Comparison of ENCODE assay signal across 8 cellular contexts in genomic region chr16:88815901-88816589, GRCh38. TPM values are rescaled to one million over a fixed set of nuclear protein-coding genes. Genes with fewer than 3 reads are reported as not detected.
DNase-seq lines count a peak whose midpoint lies in the region; ATAC-seq and TF ChIP-seq lines count a peak whose summit lies in the region.

No MANE protein-coding gene starts in this region.

- H3K4me1 Mint-ChIP-seq in stimulated activated memory B cell treated with anti-CD40 and anti-IgM and Interleukin-4, amounts not matched to agents 10 μg/mL and 1 μg/mL and 100 μg/mL, for 72 hours: peaks cover 9% of the 10 kb centered on the region

- peaks cover 3 to 23% (median 18%) of the 10 kb centered on the region in 9 donors for H3K4me1 ChIP-seq in heart right ventricle
- no peaks in the 10 kb centered on the region for H3K4me1 ChIP-seq in right cardiac atrium (ENCODE audit: control insufficient read depth, insufficient read depth, low read length)
- no peaks in the 10 kb centered on the region for H3K4me1 ChIP-seq in aorta (ENCODE audit: control insufficient read depth in 1 of 2, insufficient read depth in 2 of 2, low read length in 2 of 2)

- H3K27me3 ChIP-seq in heart right ventricle: no peaks in the 10 kb centered on the region
- no peaks in the 10 kb centered on the region for H3K27me3 ChIP-seq in right cardiac atrium (ENCODE audit: control insufficient read depth, insufficient read depth)
- no peaks in the 10 kb centered on the region for H3K27me3 ChIP-seq in aorta (ENCODE audit: control insufficient read depth in 1 of 2, insufficient read depth in 2 of 2, low read length in 1 of 2)

- no peak overlapping the region for H3K4me3 Mint-ChIP-seq in stimulated activated memory B cell treated with anti-CD40 and anti-IgM and Interleukin-4, amounts not matched to agents 10 μg/mL and 1 μg/mL and 100 μg/mL, for 72 hours

- H3K36me3 ChIP-seq in heart right ventricle (peaks cover 0 to 6% (median 0%) of the 10 kb centered on the region in 9 donors), aorta (ENCODE audit: control insufficient read depth in 1 of 2, insufficient read depth in 2 of 2, low read length in 1 of 2) (no peaks in the 10 kb centered on the region)

- H3K4me3 ChIP-seq in heart right ventricle (no peak overlapping the region), right cardiac atrium (ENCODE audit: low read length) (no peak overlapping the region), aorta (ENCODE audit: low read length in 2 of 2) (no peak overlapping the region)

- ATAC-seq in heart right ventricle (no peak), right cardiac atrium (no peak), HG03196 (IDR thresholded peaks at IDR 0.05; ENCODE audit: unreplicated experiment) (no peak), aorta (ENCODE audit: low FRiP score) (no peak)
- ATAC-seq in stimulated activated memory B cell treated with anti-CD40 and anti-IgM and Interleukin-4, amounts not matched to agents 10 μg/mL and 1 μg/mL and 100 μg/mL, for 72 hours: peak; percentile 29

- no peaks in the 10 kb centered on the region for H3K27me3 Mint-ChIP-seq in stimulated activated memory B cell treated with anti-CD40 and anti-IgM and Interleukin-4, amounts not matched to agents 10 μg/mL and 1 μg/mL and 100 μg/mL, for 72 hours

- H3K36me3 Mint-ChIP-seq in stimulated activated memory B cell treated with anti-CD40 and anti-IgM and Interleukin-4, amounts not matched to agents 10 μg/mL and 1 μg/mL and 100 μg/mL, for 72 hours: no peaks in the 10 kb centered on the region

- peak; percentile 40 to 84 (median 70) for TF ChIP-seq CTCF in heart right ventricle (IDR thresholded peaks at IDR 0.05)

- H3K27ac ChIP-seq in heart right ventricle (no peak overlapping the region), right cardiac atrium (ENCODE audit: low read length) (no peak overlapping the region), aorta (ENCODE audit: low read depth in 1 of 2, low read length in 2 of 2) (no peak overlapping the region)

- H3K9me3 ChIP-seq in heart right ventricle (no peaks in the 10 kb centered on the region), right cardiac atrium (ENCODE audit: control insufficient read depth, low read length) (no peaks in the 10 kb centered on the region), aorta (ENCODE audit: control insufficient read depth, low read length) (no peaks in the 10 kb centered on the region)

- WGBS in heart right ventricle, 2 donors: 63 to 68% methylated on average over 19 of the region's 19 CpGs
- 56% methylated on average over 19 of the region's 19 CpGs for WGBS in right cardiac atrium
- 53 to 62% methylated on average over 19 of the region's 19 CpGs for WGBS in aorta, 2 donors

- no peak overlapping the region for H3K27ac Mint-ChIP-seq in stimulated activated memory B cell treated with anti-CD40 and anti-IgM and Interleukin-4, amounts not matched to agents 10 μg/mL and 1 μg/mL and 100 μg/mL, for 72 hours

- intact Hi-C loops in heart right ventricle (cut with DNase I): loop anchor here in 7 of 10 donors (5.0 to 10.0 kb wide), 7 partner anchors 36 to 359 kb away; partner anchors contain the start of genes CDH15 (in 2 of the 7), GALNS (in 1 of the 7) and TRAPPC2L (in 1 of the 7)
- intact Hi-C loops in right cardiac atrium (cut with DNase I): loop anchor here in 1 of 4 donors (10.0 kb wide), 1 partner anchor 349 kb away; no protein-coding TSS in a partner anchor
- intact Hi-C loops in aorta (cut with DNase I): no loop called here

- H3K9me3 Mint-ChIP-seq in stimulated activated memory B cell treated with anti-CD40 and anti-IgM and Interleukin-4, amounts not matched to agents 10 μg/mL and 1 μg/mL and 100 μg/mL, for 72 hours: no peaks in the 10 kb centered on the region

- no peak for DNase-seq in heart right ventricle
- DNase-seq in right cardiac atrium: no peak
- peak; percentile 10 for DNase-seq in NCI-H748 treated with DMSO at 0.1 percent for 48 hours (lab: John Stamatoyannopoulos, UW)
- peak; percentile 83 for DNase-seq in activated effector memory CD4-positive, alpha-beta T cell treated with anti-CD3 and anti-CD28 coated beads, Interleukin-2, amount 50 U/mL, for 16 hours
- DNase-seq in iPS-NIHi11 (ENCODE audit: low spot score): peak; percentile 68
- DNase-seq in aorta: no peak

RNA-seq across cellular contexts. Expression of gene APRT, which starts 4.3 kb away (rescaled TPM):
- total RNA-seq in heart right ventricle (10 to 100 TPM; 20.8 to 58.0 (median 35.4) TPM), right cardiac atrium (10 to 100 TPM; 40.8 to 65.8 (median 50.7) TPM), aorta (10 to 100 TPM; 60.2 to 61.3 TPM)
- polyA plus RNA-seq in heart right ventricle (100 to 1,000 TPM in 1 of 2 donors, 10 to 100 TPM in 1; 68.4 to 166 TPM), right cardiac atrium (82.0 TPM), aorta (100 to 1,000 TPM in 1 of 2 donors, 10 to 100 TPM in 1; 88.6 to 116 TPM)

RNA-seq across cellular contexts. Expression of gene CDT1, which starts 12.5 kb away (rescaled TPM):
- total RNA-seq in heart right ventricle: 1 to 10 TPM in 4 of 10 donors, under 1 TPM in 6; 0.21 to 2.6 (median 0.58) TPM
- polyA plus RNA-seq in heart right ventricle: under 1 TPM; 0.15 to 0.22 TPM
- 1 to 10 TPM in 2 of 4 donors, under 1 TPM in 2; 0.57 to 3.1 (median 1.1) TPM for total RNA-seq in right cardiac atrium
- 0.27 TPM for polyA plus RNA-seq in right cardiac atrium
- 1 to 10 TPM in 1 of 2 donors, under 1 TPM in 1; 0.88 to 1.5 TPM for total RNA-seq in aorta
- polyA plus RNA-seq in aorta: 1 to 10 TPM in 1 of 2 donors, under 1 TPM in 1; 0.05 to 1.0 TPM

RNA-seq across cellular contexts. Expression of gene PIEZO1, which starts 31.0 kb away (rescaled TPM):
- total RNA-seq in heart right ventricle (10 to 100 TPM; 12.3 to 38.0 (median 16.4) TPM), right cardiac atrium (10 to 100 TPM; 21.7 to 45.6 (median 29.8) TPM), aorta (100 to 1,000 TPM; 101 to 120 TPM)
- polyA plus RNA-seq in heart right ventricle (10 to 100 TPM; 51.3 to 78.2 TPM), right cardiac atrium (37.3 TPM), aorta (100 to 1,000 TPM in 1 of 2 donors, 10 to 100 TPM in 1; 35.9 to 205 TPM)

RNA-seq across cellular contexts. Expression of gene GALNS, which starts 40.7 kb away (rescaled TPM):
- total RNA-seq in heart right ventricle: 10 to 100 TPM; 11.5 to 18.7 (median 13.8) TPM
- polyA plus RNA-seq in heart right ventricle: 10 to 100 TPM; 13.3 to 17.6 TPM
- 10 to 100 TPM; 17.6 to 22.3 (median 18.8) TPM for total RNA-seq in right cardiac atrium
- polyA plus RNA-seq in right cardiac atrium: 21.0 TPM
- 10 to 100 TPM; 29.5 to 44.1 TPM for total RNA-seq in aorta
- polyA plus RNA-seq in aorta: 10 to 100 TPM in 1 of 2 donors, 1 to 10 TPM in 1; 9.3 to 28.2 TPM

RNA-seq across cellular contexts. Expression of gene TRAPPC2L, which starts 40.9 kb away (rescaled TPM):
- total RNA-seq in heart right ventricle (10 to 100 TPM; 44.5 to 58.0 (median 50.9) TPM), right cardiac atrium (10 to 100 TPM; 45.5 to 61.5 (median 55.0) TPM), aorta (10 to 100 TPM; 27.8 to 31.2 TPM)
- polyA plus RNA-seq in heart right ventricle (10 to 100 TPM; 37.5 to 63.3 TPM), right cardiac atrium (43.7 TPM), aorta (10 to 100 TPM; 53.9 to 54.1 TPM)

Comparison
In these comparisons a context has a peak if more than half of its experiments do, and no peak if none do; other contexts are left out.
1. DNase-seq: peak in NCI-H748 treated with DMSO at 0.1 percent for 48 hours (single experiment), activated effector memory CD4-positive, alpha-beta T cell treated with anti-CD3 and anti-CD28 coated beads, Interleukin-2, amount 50 U/mL, for 16 hours (single experiment) and iPS-NIHi11 (single experiment); none in heart right ventricle (0 of 2), right cardiac atrium (0 of 3) and aorta (0 of 2).
2. intact Hi-C loops: an anchor here in heart right ventricle (5.0 to 10.0 kb wide); none called in aorta.